Comparison of ENCODE assay signal across 20 cellular contexts in genomic region chr12:129185855-129186254, GRCh38.
"Had no signal": no experiment of that assay in that cellular context is flagged by ENCODE, and none has a peak within 500 bp of the region (broad histone marks: within the 10 kb centered on the region; RNA-seq: fewer than 3 reads in every experiment).

No MANE protein-coding gene starts in this region.

- ATAC-seq: left colon; left ventricle myocardium superior; psoas muscle; sciatic nerve; stimulated activated naive B cell treated with anti-CD40 and anti-IgM and Interleukin-4, amounts not matched to agents 10 μg/mL and 1 μg/mL and 100 μg/mL, for 72 hours; stimulated activated naive CD8-positive, alpha-beta T cell treated with anti-CD3 and anti-CD28 coated beads, Interleukin-15, amount 100 ng/mL, for 72 hours had no signal

- H3K27me3 ChIP-seq: dorsolateral prefrontal cortex, hepatocyte, testis, tibial nerve had no signal

- H2AFZ ChIP-seq: hepatocyte had no signal

- H3K9me3 ChIP-seq: psoas muscle, testis had no signal

- H3K4me1 ChIP-seq: psoas muscle, testis, tibial nerve had no signal

- H3K27ac ChIP-seq: dorsolateral prefrontal cortex, hepatocyte, psoas muscle, testis, tibial nerve had no signal

- H3K79me2 ChIP-seq: hepatocyte had no signal

- H3K4me3 ChIP-seq: dorsolateral prefrontal cortex, hepatocyte, lung, psoas muscle, testis, tibial nerve had no signal

- H3K4me2 ChIP-seq: hepatocyte had no signal

- H3K36me3 ChIP-seq: tibial nerve had no signal

- DNase-seq: cortex of kidney; dorsolateral prefrontal cortex; effector CD8-positive, alpha-beta T cell; foreskin melanocyte; head of caudate nucleus; left colon; left ventricle myocardium superior; mesendoderm; naive B cell; psoas muscle; retina; stimulated activated CD4-positive, alpha-beta T cell treated with anti-CD3 and anti-CD28 coated beads, Interleukin-2, amount 100 ng/mL, for 24 hours; stimulated activated CD4-positive, alpha-beta T cell treated with anti-CD3 and anti-CD28 coated beads, Interleukin-4, amount 100 ng/mL, for 4 hours; stimulated activated naive B cell treated with anti-CD40 and anti-IgM and Interleukin-4, amounts not matched to agents 10 μg/mL and 1 μg/mL and 100 μg/mL, for 72 hours; stimulated activated naive CD8-positive, alpha-beta T cell treated with anti-CD3 and anti-CD28 coated beads, Interleukin-15, amount 100 ng/mL, for 72 hours; testis had no signal
